In the genomic region with DNA sequence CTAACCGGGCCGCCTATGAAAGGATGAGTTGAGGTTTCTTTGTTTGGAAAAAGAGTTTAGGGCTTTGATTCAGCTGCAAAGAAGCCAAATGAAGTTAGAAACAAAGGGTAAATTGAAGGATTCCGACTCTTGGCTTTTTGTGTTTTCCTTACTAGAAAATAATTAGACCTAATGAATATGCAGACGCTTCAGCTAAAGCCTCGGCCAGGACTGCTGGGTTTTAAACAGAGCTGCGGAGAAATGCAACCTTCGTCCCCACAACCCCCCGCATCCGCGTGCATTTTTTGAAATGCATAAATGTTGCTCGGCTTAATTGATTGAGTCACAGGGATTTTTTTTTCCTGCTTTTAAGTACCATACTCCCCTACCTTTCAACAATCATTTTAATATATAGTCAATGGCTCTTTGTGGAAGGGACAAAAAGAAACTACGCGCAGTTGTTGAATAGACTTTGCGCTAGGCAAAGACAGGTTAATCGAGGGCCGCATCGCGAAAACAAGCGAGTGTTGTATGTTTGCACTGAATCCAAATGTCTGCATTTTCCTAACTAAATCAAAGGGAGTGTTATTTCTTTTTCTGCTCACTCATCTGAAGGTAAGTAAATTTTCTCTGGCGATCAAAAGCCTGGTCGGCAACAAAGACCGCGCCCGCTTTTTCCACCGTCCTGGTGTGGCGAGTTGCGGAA, we compare ENCODE assay signal across 15 cellular contexts. TPM values are rescaled to one million over a fixed set of nuclear protein-coding genes. Genes with fewer than 3 reads are reported as not detected.
DNase-seq lines count a peak whose midpoint lies in the region; ATAC-seq and TF ChIP-seq lines count a peak whose summit lies in the region.
"Had no signal": no experiment of that assay in that cellular context is flagged by ENCODE, and none has a peak within 500 bp of the region (broad histone marks: within the 10 kb centered on the region; RNA-seq: fewer than 3 reads in every experiment).

No MANE protein-coding gene starts in this region.

- peaks cover 9% of the 10 kb centered on the region for H3K4me1 Mint-ChIP-seq in activated naive CD4-positive, alpha-beta T cell treated with anti-CD3 and anti-CD28 coated beads, Interleukin-2, amount 10 ng/mL, durations not matched to agents 7 days and 5 days
- no peaks in the 10 kb centered on the region for H3K4me1 Mint-ChIP-seq in activated T-helper 1 cell treated with anti-CD3 and anti-CD28 coated beads, Interleukin-12 subunit alpha, Interleukin-12 subunit beta, Interleukin-2, Interleukin-4 antibody, amounts not matched to agents 30 ng/mL and 10 ng/mL and 1 ng/mL, durations not matched to agents 14 hours and 24 hours and 36 hours (ENCODE audit: low read depth)
- H3K4me1 Mint-ChIP-seq in stimulated activated memory B cell treated with anti-CD40 and anti-IgM and Interleukin-4, amounts not matched to agents 10 μg/mL and 1 μg/mL and 100 μg/mL, for 72 hours, result peaks cover 10% of the 10 kb centered on the region

- no peak overlapping the region for H3K27ac ChIP-seq in hepatocyte
- H3K27ac ChIP-seq: foreskin keratinocyte, HL-60, sigmoid colon had no signal

- no peaks in the 10 kb centered on the region for H4K20me1 ChIP-seq in hepatocyte (ENCODE audit: insufficient read depth, poor library complexity, severe bottlenecking)

- H3K4me1 ChIP-seq in hepatocyte (ENCODE audit: insufficient read depth), result peaks cover 20% of the 10 kb centered on the region
- H3K4me1 ChIP-seq: foreskin keratinocyte had no signal

- no peak overlapping the region for H2AFZ ChIP-seq in hepatocyte

- TF ChIP-seq CTCF in hepatocyte (IDR thresholded peaks at IDR 0.05; ENCODE audit: poor library complexity), result no peak

- WGBS in hepatocyte (ENCODE audit: low lambda C conversion rate, missing lambda C conversion rate), result 5% methylated on average over 27 of the region's 27 CpGs

- H3K27me3 Mint-ChIP-seq in activated naive CD4-positive, alpha-beta T cell treated with anti-CD3 and anti-CD28 coated beads, Interleukin-2, amount 10 ng/mL, durations not matched to agents 7 days and 5 days, result peaks cover 93% of the 10 kb centered on the region
- H3K27me3 Mint-ChIP-seq in activated T-helper 1 cell treated with anti-CD3 and anti-CD28 coated beads, Interleukin-12 subunit alpha, Interleukin-12 subunit beta, Interleukin-2, Interleukin-4 antibody, amounts not matched to agents 30 ng/mL and 10 ng/mL and 1 ng/mL, durations not matched to agents 14 hours and 24 hours and 36 hours (ENCODE audit: insufficient read depth), result peaks cover 61% of the 10 kb centered on the region
- peaks cover 89% of the 10 kb centered on the region for H3K27me3 Mint-ChIP-seq in stimulated activated memory B cell treated with anti-CD40 and anti-IgM and Interleukin-4, amounts not matched to agents 10 μg/mL and 1 μg/mL and 100 μg/mL, for 72 hours

- no peak overlapping the region for H3K4me3 Mint-ChIP-seq in activated naive CD4-positive, alpha-beta T cell treated with anti-CD3 and anti-CD28 coated beads, Interleukin-2, amount 10 ng/mL, durations not matched to agents 7 days and 5 days
- H3K4me3 Mint-ChIP-seq in activated T-helper 1 cell treated with anti-CD3 and anti-CD28 coated beads, Interleukin-12 subunit alpha, Interleukin-12 subunit beta, Interleukin-2, Interleukin-4 antibody, amounts not matched to agents 30 ng/mL and 10 ng/mL and 1 ng/mL, durations not matched to agents 14 hours and 24 hours and 36 hours, result no peak overlapping the region
- H3K4me3 Mint-ChIP-seq in stimulated activated memory B cell treated with anti-CD40 and anti-IgM and Interleukin-4, amounts not matched to agents 10 μg/mL and 1 μg/mL and 100 μg/mL, for 72 hours, result no peak overlapping the region

- H3K4me3 ChIP-seq in hepatocyte, result no peak overlapping the region
- H3K4me3 ChIP-seq: sigmoid colon had no signal

- peaks cover 12% of the 10 kb centered on the region for H3K9me3 Mint-ChIP-seq in activated naive CD4-positive, alpha-beta T cell treated with anti-CD3 and anti-CD28 coated beads, Interleukin-2, amount 10 ng/mL, durations not matched to agents 7 days and 5 days
- peaks cover 14% of the 10 kb centered on the region for H3K9me3 Mint-ChIP-seq in activated T-helper 1 cell treated with anti-CD3 and anti-CD28 coated beads, Interleukin-12 subunit alpha, Interleukin-12 subunit beta, Interleukin-2, Interleukin-4 antibody, amounts not matched to agents 30 ng/mL and 10 ng/mL and 1 ng/mL, durations not matched to agents 14 hours and 24 hours and 36 hours
- H3K9me3 Mint-ChIP-seq in stimulated activated memory B cell treated with anti-CD40 and anti-IgM and Interleukin-4, amounts not matched to agents 10 μg/mL and 1 μg/mL and 100 μg/mL, for 72 hours, result peaks cover 13% of the 10 kb centered on the region

- no peaks in the 10 kb centered on the region for H3K9me2 ChIP-seq in hepatocyte (replicated peaks; ENCODE audit: insufficient read depth)

- peak overlapping the region; percentile 5 for H3K4me2 ChIP-seq in hepatocyte

- no peaks in the 10 kb centered on the region for H3K36me3 ChIP-seq in hepatocyte (replicated peaks; ENCODE audit: insufficient read depth, low read depth)
- H3K36me3 ChIP-seq: sigmoid colon had no signal

- CTCF ChIA-PET in activated naive CD4-positive, alpha-beta T cell treated with anti-CD3 and anti-CD28 coated beads, Interleukin-2, amount 10 ng/mL, durations not matched to agents 7 days and 5 days (lab: Charles Lee), result no interaction called here

- peaks cover 100% of the 10 kb centered on the region for H3K27me3 ChIP-seq in hepatocyte

- DNase-seq in activated naive CD4-positive, alpha-beta T cell treated with anti-CD3 and anti-CD28 coated beads, Interleukin-2, amount 10 ng/mL, durations not matched to agents 7 days and 5 days, result no peak
- no peak for DNase-seq in activated naive CD4-positive, alpha-beta T cell (lab: John Stamatoyannopoulos, UW)
- no peak for DNase-seq in activated T-helper 1 cell treated with anti-CD3 and anti-CD28 coated beads, Interleukin-12 subunit alpha, Interleukin-12 subunit beta, Interleukin-2, Interleukin-4 antibody, amounts not matched to agents 30 ng/mL and 10 ng/mL and 1 ng/mL, durations not matched to agents 14 hours and 24 hours and 36 hours (ENCODE audit: low spot score)
- DNase-seq in hepatocyte (ENCODE audit: low spot score) (no peak), NCI-H2107 (lab: John Stamatoyannopoulos, UW) (no peak)
- DNase-seq: foreskin keratinocyte, sigmoid colon, T-cell had no signal

- no peaks in the 10 kb centered on the region for H3K79me2 ChIP-seq in hepatocyte

- H3K36me3 Mint-ChIP-seq in activated naive CD4-positive, alpha-beta T cell treated with anti-CD3 and anti-CD28 coated beads, Interleukin-2, amount 10 ng/mL, durations not matched to agents 7 days and 5 days, result peaks cover 24% of the 10 kb centered on the region
- H3K36me3 Mint-ChIP-seq in activated T-helper 1 cell treated with anti-CD3 and anti-CD28 coated beads, Interleukin-12 subunit alpha, Interleukin-12 subunit beta, Interleukin-2, Interleukin-4 antibody, amounts not matched to agents 30 ng/mL and 10 ng/mL and 1 ng/mL, durations not matched to agents 14 hours and 24 hours and 36 hours (ENCODE audit: low read depth), result peaks cover 3% of the 10 kb centered on the region
- peaks cover 18% of the 10 kb centered on the region for H3K36me3 Mint-ChIP-seq in stimulated activated memory B cell treated with anti-CD40 and anti-IgM and Interleukin-4, amounts not matched to agents 10 μg/mL and 1 μg/mL and 100 μg/mL, for 72 hours
- H3K36me3 Mint-ChIP-seq: T-cell had no signal

- no peak for ATAC-seq in stimulated activated memory B cell treated with anti-CD40 and anti-IgM and Interleukin-4, amounts not matched to agents 10 μg/mL and 1 μg/mL and 100 μg/mL, for 72 hours
- ATAC-seq in GM19328 (IDR thresholded peaks at IDR 0.05; ENCODE audit: unreplicated experiment), result no peak
- ATAC-seq in GM18868 (IDR thresholded peaks at IDR 0.05; ENCODE audit: unreplicated experiment), result no peak
- ATAC-seq: activated naive CD4-positive, alpha-beta T cell treated with anti-CD3 and anti-CD28 coated beads, Interleukin-2, amount 50 U/mL, for 72 hours; foreskin keratinocyte; T-cell had no signal

- peak overlapping the region; percentile 84 for H3K27ac Mint-ChIP-seq in activated naive CD4-positive, alpha-beta T cell treated with anti-CD3 and anti-CD28 coated beads, Interleukin-2, amount 10 ng/mL, durations not matched to agents 7 days and 5 days
- H3K27ac Mint-ChIP-seq in activated T-helper 1 cell treated with anti-CD3 and anti-CD28 coated beads, Interleukin-12 subunit alpha, Interleukin-12 subunit beta, Interleukin-2, Interleukin-4 antibody, amounts not matched to agents 30 ng/mL and 10 ng/mL and 1 ng/mL, durations not matched to agents 14 hours and 24 hours and 36 hours, result peak overlapping the region; percentile 92
- peak overlapping the region; percentile 10 for H3K27ac Mint-ChIP-seq in stimulated activated memory B cell treated with anti-CD40 and anti-IgM and Interleukin-4, amounts not matched to agents 10 μg/mL and 1 μg/mL and 100 μg/mL, for 72 hours
- H3K27ac Mint-ChIP-seq: T-cell had no signal

- intact Hi-C loops in activated T-helper 1 cell treated with anti-CD3 and anti-CD28 coated beads, Interleukin-12 subunit alpha, Interleukin-12 subunit beta, Interleukin-2, Interleukin-4 antibody, amounts not matched to agents 30 ng/mL and 10 ng/mL and 1 ng/mL, durations not matched to agents 14 hours and 24 hours and 36 hours (cut with micrococcal nuclease), result no loop called here

- H3K9me3 ChIP-seq in hepatocyte (ENCODE audit: low read depth), result no peaks in the 10 kb centered on the region

RNA-seq across cellular contexts. Expression of a gene that starts 1.3 kb away (rescaled TPM):
- total RNA-seq in activated T-helper 1 cell treated with anti-CD3 and anti-CD28 coated beads, Interleukin-12 subunit alpha, Interleukin-12 subunit beta, Interleukin-2, Interleukin-4 antibody, amounts not matched to agents 30 ng/mL and 10 ng/mL and 1 ng/mL, durations not matched to agents 14 hours and 24 hours and 36 hours, result not detected in 2 replicates
- total RNA-seq in hepatocyte, result 0.08 and 0.17 TPM in 2 replicates
- polyA plus RNA-seq in hepatocyte, result not detected in 2 replicates
- total RNA-seq: activated naive CD4-positive, alpha-beta T cell treated with anti-CD3 and anti-CD28 coated beads, Interleukin-2, amount 50 U/mL, for 72 hours; dermis microvascular lymphatic vessel endothelial cell; foreskin keratinocyte; kidney; sigmoid colon; T-cell had no signal
- polyA plus RNA-seq: foreskin keratinocyte, sigmoid colon had no signal

RNA-seq across cellular contexts. Expression of a gene that starts 1.5 kb away (rescaled TPM):
- not detected in 2 replicates for total RNA-seq in activated T-helper 1 cell treated with anti-CD3 and anti-CD28 coated beads, Interleukin-12 subunit alpha, Interleukin-12 subunit beta, Interleukin-2, Interleukin-4 antibody, amounts not matched to agents 30 ng/mL and 10 ng/mL and 1 ng/mL, durations not matched to agents 14 hours and 24 hours and 36 hours
- 0.10 TPM in 1 of 2 replicates, not detected in the other for total RNA-seq in hepatocyte
- polyA plus RNA-seq in hepatocyte, result not detected in 2 replicates
- total RNA-seq: activated naive CD4-positive, alpha-beta T cell treated with anti-CD3 and anti-CD28 coated beads, Interleukin-2, amount 50 U/mL, for 72 hours; dermis microvascular lymphatic vessel endothelial cell; foreskin keratinocyte; kidney; sigmoid colon; T-cell had no signal
- polyA plus RNA-seq: foreskin keratinocyte, sigmoid colon had no signal

Comparison
In these comparisons a context has a peak if more than half of its experiments do, and no peak if none do; other contexts are left out.
1. H3K27ac Mint-ChIP-seq: peak in every context shown above with its lines; median percentile 92 in activated T-helper 1 cell treated with anti-CD3 and anti-CD28 coated beads, Interleukin-12 subunit alpha, Interleukin-12 subunit beta, Interleukin-2, Interleukin-4 antibody, amounts not matched to agents 30 ng/mL and 10 ng/mL and 1 ng/mL, durations not matched to agents 14 hours and 24 hours and 36 hours; 84 in activated naive CD4-positive, alpha-beta T cell treated with anti-CD3 and anti-CD28 coated beads, Interleukin-2, amount 10 ng/mL, durations not matched to agents 7 days and 5 days; 10 in stimulated activated memory B cell treated with anti-CD40 and anti-IgM and Interleukin-4, amounts not matched to agents 10 μg/mL and 1 μg/mL and 100 μg/mL, for 72 hours.